ENCODE assay signal across 18 cellular contexts in the genomic region with DNA sequence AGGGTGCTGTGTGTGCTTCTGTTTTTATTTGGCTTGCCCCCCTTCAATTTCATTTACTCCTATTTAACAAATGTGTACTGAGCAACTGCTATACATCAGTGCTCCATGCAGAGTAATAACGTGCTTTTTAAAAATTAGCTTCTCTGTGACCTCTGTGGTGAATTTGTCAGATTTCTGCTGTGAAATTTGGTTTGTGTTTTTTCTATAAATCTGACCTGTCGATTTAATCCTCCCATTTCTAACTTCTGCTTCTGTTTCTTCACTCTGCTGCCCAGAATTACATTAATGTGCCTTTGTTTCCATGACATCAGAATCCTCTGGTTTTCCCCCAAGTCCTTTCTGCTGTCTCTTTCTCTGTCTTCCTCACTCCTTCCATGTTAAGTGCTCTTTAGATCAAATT.
"Had no signal": no experiment of that assay in that cellular context is flagged by ENCODE, and none has a peak within 500 bp of the region (broad histone marks: within the 10 kb centered on the region; RNA-seq: fewer than 3 reads in every experiment).

No MANE protein-coding gene starts in this region.

- H3K27me3 Mint-ChIP-seq: activated naive CD4-positive, alpha-beta T cell treated with anti-CD3 and anti-CD28 coated beads, Interleukin-2, amount 50 U/mL, for 24 hours; central memory CD8-positive, alpha-beta T cell had no signal

- H3K36me3 ChIP-seq: ascending aorta, gastrocnemius medialis, lower lobe of right lung, tibial artery had no signal

- H3K9me3 Mint-ChIP-seq: activated naive CD4-positive, alpha-beta T cell treated with anti-CD3 and anti-CD28 coated beads, Interleukin-2, amount 50 U/mL, for 24 hours; natural killer cell treated with Interleukin-12 subunit alpha and Interleukin-12 subunit beta and Interleukin-15 and Interleukin-18, amount 100 ng/mL, for 72 hours had no signal

- H3K4me1 ChIP-seq: ascending aorta had no signal

- H3K36me3 Mint-ChIP-seq: activated naive CD4-positive, alpha-beta T cell treated with anti-CD3 and anti-CD28 coated beads, Interleukin-2, amount 50 U/mL, for 24 hours; natural killer cell treated with Interleukin-12 subunit alpha and Interleukin-12 subunit beta and Interleukin-15 and Interleukin-18, amount 100 ng/mL, for 72 hours had no signal

- H3K27ac ChIP-seq: ascending aorta, lower lobe of right lung had no signal

- ATAC-seq: gastrocnemius medialis; natural killer cell treated with Interleukin-12 subunit alpha and Interleukin-12 subunit beta and Interleukin-15 and Interleukin-18, amount 100 ng/mL, for 72 hours; stimulated activated naive CD8-positive, alpha-beta T cell treated with anti-CD3 and anti-CD28 coated beads, Interleukin-15, Interleukin-2, amounts not matched to agents 100 U/mL and 50 U/mL, for 24 hours had no signal

- H3K4me1 Mint-ChIP-seq: activated naive CD4-positive, alpha-beta T cell treated with anti-CD3 and anti-CD28 coated beads, Interleukin-2, amount 50 U/mL, for 24 hours; central memory CD8-positive, alpha-beta T cell had no signal

- H3K27me3 ChIP-seq: ascending aorta, gastrocnemius medialis, tibial artery had no signal

- H3K27ac Mint-ChIP-seq: activated naive CD4-positive, alpha-beta T cell treated with anti-CD3 and anti-CD28 coated beads, Interleukin-2, amount 50 U/mL, for 24 hours; natural killer cell treated with Interleukin-12 subunit alpha and Interleukin-12 subunit beta and Interleukin-15 and Interleukin-18, amount 100 ng/mL, for 72 hours had no signal

- FAIRE-seq: endometrium, keratinocyte, urothelium cell line had no signal

- H3K4me3 Mint-ChIP-seq: activated naive CD4-positive, alpha-beta T cell treated with anti-CD3 and anti-CD28 coated beads, Interleukin-2, amount 50 U/mL, for 24 hours; central memory CD8-positive, alpha-beta T cell; natural killer cell treated with Interleukin-12 subunit alpha and Interleukin-12 subunit beta and Interleukin-15 and Interleukin-18, amount 100 ng/mL, for 72 hours had no signal

- DNase-seq: activated CD4-positive, alpha-beta T cell treated with anti-CD3 and anti-CD28 coated beads, Interleukin-2, amount 50 U/mL, for 4 hours; activated gamma-delta T cell; cortex of kidney; erythroblast; gastrocnemius medialis; lower lobe of right lung; retina; stimulated activated CD4-positive, alpha-beta T cell treated with anti-CD3 and anti-CD28 coated beads, Interleukin-12 subunit alpha, Interleukin-12 subunit beta, amount 100 ng/mL, for 4 hours; stimulated activated CD4-positive, alpha-beta T cell treated with anti-CD3 and anti-CD28 coated beads, Interleukin-1b, Interleukin-23, amount 100 ng/mL, for 48 hours; stimulated activated naive CD8-positive, alpha-beta T cell treated with anti-CD3 and anti-CD28 coated beads, Interleukin-15, Interleukin-2, amounts not matched to agents 100 U/mL and 50 U/mL, for 24 hours had no signal

- H3K4me3 ChIP-seq: ascending aorta, gastrocnemius medialis, lower lobe of right lung, tibial artery had no signal

- H3K9me3 ChIP-seq: ascending aorta, gastrocnemius medialis, lower lobe of right lung, tibial artery had no signal
